Comparison of ENCODE assay signal across 8 cellular contexts in genomic region chr6:166958926-166959861, GRCh38. TPM values are rescaled to one million over a fixed set of nuclear protein-coding genes. Genes with fewer than 3 reads are reported as not detected.
DNase-seq lines count a peak whose midpoint lies in the region; ATAC-seq and TF ChIP-seq lines count a peak whose summit lies in the region.

No MANE protein-coding gene starts in this region.

- H3K4me1 ChIP-seq in heart right ventricle (peaks cover 7 to 40% (median 20%) of the 10 kb centered on the region in 9 donors), esophagus squamous epithelium (peaks cover 7 to 45% (median 9%) of the 10 kb centered on the region in 3 donors)

- H3K36me3 Mint-ChIP-seq in T-helper 17 cell (ENCODE audit: low read depth) = no peaks in the 10 kb centered on the region
- H3K36me3 Mint-ChIP-seq in stimulated activated effector memory CD8-positive, alpha-beta T cell treated with anti-CD3 and anti-CD28 coated beads, Interleukin-12 subunit alpha, Interleukin-12 subunit beta, amount 100 ng/mL, for 72 hours = peaks cover 6% of the 10 kb centered on the region

- intact Hi-C loops in heart right ventricle (cut with DNase I) (loop anchor here in 4 of 10 donors (5.0 to 10.0 kb wide), 2 partner anchors 38 to 174 kb away; partner anchors contain the start of gene CEP43 (in 3 of the 4)), Right ventricle myocardium inferior (cut with DNase I) (loop anchor here (10.0 kb wide), 1 partner anchor 334 kb away; the partner anchor contains the start of gene RPS6KA2), esophagus squamous epithelium (cut with DNase I) (no loop called here)

- no peaks in the 10 kb centered on the region for H3K27me3 Mint-ChIP-seq in T-helper 17 cell

- peak in 1 of 4 donors; percentile 60 for TF ChIP-seq POLR2A in esophagus squamous epithelium (IDR thresholded peaks at IDR 0.05)

- ATAC-seq in heart right ventricle = peak in 1 of 8 donors; percentile 39
- no peak for ATAC-seq in Right ventricle myocardium inferior
- ATAC-seq in T-helper 17 cell = peak; percentile 54
- no peak for ATAC-seq in stimulated activated effector memory CD8-positive, alpha-beta T cell treated with anti-CD3 and anti-CD28 coated beads, Interleukin-12 subunit alpha, Interleukin-12 subunit beta, amount 100 ng/mL, for 72 hours

- H3K4me3 Mint-ChIP-seq in T-helper 17 cell = peak overlapping the region; percentile 96
- H3K4me3 Mint-ChIP-seq in stimulated activated effector memory CD8-positive, alpha-beta T cell treated with anti-CD3 and anti-CD28 coated beads, Interleukin-12 subunit alpha, Interleukin-12 subunit beta, amount 100 ng/mL, for 72 hours = peak overlapping the region; percentile 93

- H3K4me3 ChIP-seq in heart right ventricle = peak overlapping the region in 1 of 10 donors; percentile 27
- no peak overlapping the region for H3K4me3 ChIP-seq in esophagus squamous epithelium
- H3K4me3 ChIP-seq in WERI-Rb-1 (ENCODE audit: low read depth, low read length) = no peak overlapping the region

- TF ChIP-seq CTCF in heart right ventricle (IDR thresholded peaks at IDR 0.05) (no peak), esophagus squamous epithelium (IDR thresholded peaks at IDR 0.05) (no peak), WERI-Rb-1 (IDR thresholded peaks at IDR 0.05; ENCODE audit: low read depth, low read length) (no peak)

- H3K27ac ChIP-seq in heart right ventricle (peak overlapping the region in 7 of 10 donors; percentile 23 to 95 (median 49)), esophagus squamous epithelium (peak overlapping the region; percentile 14 to 89 (median 66)), WERI-Rb-1 (no peak overlapping the region)

- H3K9me3 ChIP-seq in heart right ventricle (no peaks in the 10 kb centered on the region), T-helper 17 cell (ENCODE audit: control insufficient read depth, low read length, poor library complexity, severe bottlenecking) (no peaks in the 10 kb centered on the region), esophagus squamous epithelium (no peaks in the 10 kb centered on the region), WERI-Rb-1 (ENCODE audit: severe bottlenecking) (peaks cover 3% of the 10 kb centered on the region)

- H3K27ac Mint-ChIP-seq in T-helper 17 cell = peak overlapping the region; percentile 99
- H3K27ac Mint-ChIP-seq in stimulated activated effector memory CD8-positive, alpha-beta T cell treated with anti-CD3 and anti-CD28 coated beads, Interleukin-12 subunit alpha, Interleukin-12 subunit beta, amount 100 ng/mL, for 72 hours = peak overlapping the region; percentile 90

- no peaks in the 10 kb centered on the region for H3K27me3 ChIP-seq in heart right ventricle
- no peaks in the 10 kb centered on the region for H3K27me3 ChIP-seq in esophagus squamous epithelium
- H3K27me3 ChIP-seq in WERI-Rb-1 (ENCODE audit: insufficient read depth, low read depth, severe bottlenecking) = no peaks in the 10 kb centered on the region

- H3K9me3 Mint-ChIP-seq in stimulated activated effector memory CD8-positive, alpha-beta T cell treated with anti-CD3 and anti-CD28 coated beads, Interleukin-12 subunit alpha, Interleukin-12 subunit beta, amount 100 ng/mL, for 72 hours = no peaks in the 10 kb centered on the region

- DNase-seq in heart right ventricle (peak in 1 of 2 donors; percentile 54), Right ventricle myocardium inferior (ENCODE audit: missing footprints) (no peak), T-helper 17 cell (peak in 1 of 3 donors; percentile 47), esophagus squamous epithelium (lab: John Stamatoyannopoulos, UW) (no peak), NCI-H2081 (lab: John Stamatoyannopoulos, UW) (no peak), WERI-Rb-1 (no peak)
- DNase-seq in stimulated activated effector memory CD8-positive, alpha-beta T cell treated with anti-CD3 and anti-CD28 coated beads, Interleukin-12 subunit alpha, Interleukin-12 subunit beta, amount 100 ng/mL, for 72 hours (ENCODE audit: low spot score in 2 of 2) = no peak
- DNase-seq in activated CD4-positive, CD25-positive, alpha-beta regulatory T cell (lab: John Stamatoyannopoulos, UW) = no peak

- WGBS in heart right ventricle, 2 donors = 59 to 73% methylated on average over 13 of the region's 13 CpGs
- WGBS in esophagus squamous epithelium, 2 donors = 61 to 74% methylated on average over 12 to 13 of the region's 13 CpGs

- H3K4me1 Mint-ChIP-seq in T-helper 17 cell = peaks cover 45% of the 10 kb centered on the region
- H3K4me1 Mint-ChIP-seq in stimulated activated effector memory CD8-positive, alpha-beta T cell treated with anti-CD3 and anti-CD28 coated beads, Interleukin-12 subunit alpha, Interleukin-12 subunit beta, amount 100 ng/mL, for 72 hours = peaks cover 49% of the 10 kb centered on the region

- no peaks in the 10 kb centered on the region for H3K36me3 ChIP-seq in heart right ventricle
- no peaks in the 10 kb centered on the region for H3K36me3 ChIP-seq in esophagus squamous epithelium
- no peaks in the 10 kb centered on the region for H3K36me3 ChIP-seq in WERI-Rb-1

RNA-seq across cellular contexts. Expression of gene RNASET2, which starts 2.8 kb away (rescaled TPM):
- total RNA-seq in heart right ventricle = 10 to 100 TPM in 7 of 10 donors, 1 to 10 TPM in 3; 7.1 to 44.3 (median 12.1) TPM
- 10 to 100 TPM in 1 of 2 donors, 1 to 10 TPM in 1; 7.3 to 26.8 TPM for polyA plus RNA-seq in heart right ventricle
- total RNA-seq in Right ventricle myocardium inferior = 16.4 TPM
- 100 to 1,000 TPM; 245 to 340 TPM for total RNA-seq in T-helper 17 cell
- total RNA-seq in esophagus squamous epithelium = 10 to 100 TPM; 29.1 to 56.7 (median 41.2) TPM

RNA-seq across cellular contexts. Expression of gene CEP43, which starts 40.0 kb away (rescaled TPM):
- 10 to 100 TPM in 6 of 10 donors, 1 to 10 TPM in 4; 7.5 to 15.0 (median 10.4) TPM for total RNA-seq in heart right ventricle
- polyA plus RNA-seq in heart right ventricle = 1 to 10 TPM; 7.8 to 8.8 TPM
- 10.8 TPM for total RNA-seq in Right ventricle myocardium inferior
- 10 to 100 TPM; 19.8 to 24.0 TPM for total RNA-seq in T-helper 17 cell
- 10 to 100 TPM; 13.0 to 18.6 (median 13.3) TPM for total RNA-seq in esophagus squamous epithelium

Comparison
In these comparisons a context has a peak if more than half of its experiments do, and no peak if none do; other contexts are left out.
1. RNA of gene RNASET2, which starts 2.8 kb away (total RNA-seq): 245 to 340 TPM in T-helper 17 cell; 29.1 to 56.7 TPM in esophagus squamous epithelium, 16.4 TPM in Right ventricle myocardium inferior (single experiment) and 7.1 to 44.3 TPM in heart right ventricle; every median in the first group is over 4 times any median in the second.